In genomic region chrX:24190500-24191156, GRCh38 we compare ENCODE assay signal across 16 cellular contexts. TPM values are rescaled to one million over a fixed set of nuclear protein-coding genes. Genes with fewer than 3 reads are reported as not detected.
A peak's percentile ranks its signal among the peaks of the same experiment; 100 is the strongest.
DNase-seq lines count a peak whose midpoint lies in the region; ATAC-seq, FAIRE-seq and TF ChIP-seq lines count a peak whose summit lies in the region.
"Had no signal": no experiment of that assay in that cellular context is flagged by ENCODE, and none has a peak within 500 bp of the region (broad histone marks: within the 10 kb centered on the region; RNA-seq: fewer than 3 reads in every experiment).

No MANE protein-coding gene starts in this region.

- H3K4me1 Mint-ChIP-seq in activated T-cell treated with anti-CD3 and anti-CD28 coated beads, Interleukin-2, amount 50 U/mL, for 72 hours (ENCODE audit: low read depth) = peaks cover 49% of the 10 kb centered on the region
- peaks cover 46% of the 10 kb centered on the region for H3K4me1 Mint-ChIP-seq in activated T-cell treated with anti-CD3 and anti-CD28 coated beads, Interleukin-2, amount 50 U/mL, for 4 hours (ENCODE audit: low read depth)
- H3K4me1 Mint-ChIP-seq in stimulated activated effector memory CD8-positive, alpha-beta T cell treated with anti-CD3 and anti-CD28 coated beads, Interleukin-12 subunit alpha, Interleukin-12 subunit beta, amount 100 ng/mL, for 72 hours = peaks cover 50% of the 10 kb centered on the region
- H3K4me1 Mint-ChIP-seq in GM23338 = peaks cover 6% of the 10 kb centered on the region; the same call in 1 of the 3 replicates

- dilution Hi-C loops in keratinocyte (cut with MboI; ENCODE audit: extremely low pct_ligation_motif_present, low sequenced_read_pairs) = no loop called here

- no peak overlapping the region for H2AFZ ChIP-seq in keratinocyte (ENCODE audit: control insufficient read depth, low read length)
- H2AFZ ChIP-seq in GM23338 = no peak overlapping the region
- H2AFZ ChIP-seq: parathyroid adenoma had no signal

- H3K9me3 Mint-ChIP-seq in activated T-cell treated with anti-CD3 and anti-CD28 coated beads, Interleukin-2, amount 50 U/mL, for 72 hours = no peaks in the 10 kb centered on the region
- H3K9me3 Mint-ChIP-seq in activated T-cell treated with anti-CD3 and anti-CD28 coated beads, Interleukin-2, amount 50 U/mL, for 4 hours = no peaks in the 10 kb centered on the region
- no peaks in the 10 kb centered on the region for H3K9me3 Mint-ChIP-seq in stimulated activated effector memory CD8-positive, alpha-beta T cell treated with anti-CD3 and anti-CD28 coated beads, Interleukin-12 subunit alpha, Interleukin-12 subunit beta, amount 100 ng/mL, for 72 hours
- H3K9me3 Mint-ChIP-seq in GM23338 = no peaks in the 10 kb centered on the region

- no peaks in the 10 kb centered on the region for H3K27me3 Mint-ChIP-seq in activated T-cell treated with anti-CD3 and anti-CD28 coated beads, Interleukin-2, amount 50 U/mL, for 72 hours (ENCODE audit: low read depth)
- H3K27me3 Mint-ChIP-seq in activated T-cell treated with anti-CD3 and anti-CD28 coated beads, Interleukin-2, amount 50 U/mL, for 4 hours (ENCODE audit: low read depth) = no peaks in the 10 kb centered on the region
- H3K27me3 Mint-ChIP-seq in GM23338 (ENCODE audit: insufficient read depth, low read depth, poor library complexity) = no peaks in the 10 kb centered on the region

- TF ChIP-seq CTCF in keratinocyte (optimal IDR thresholded peaks at IDR 0.05 in 1 of 3, IDR thresholded peaks at IDR 0.05 in 1 of 3, conservative IDR thresholded peaks at IDR 0.05 in 1 of 3; ENCODE audit: extremely low read depth in 1 of 3, insufficient read depth in 2 of 3, low read length in 3 of 3) (no peak), GM23338 (conservative IDR thresholded peaks at IDR 0.05; ENCODE audit: low read depth in 2 of 2) (no peak)

- H3K27me3 ChIP-seq in adipocyte (replicated peaks; ENCODE audit: control insufficient read depth, insufficient read depth, low read length) (no peaks in the 10 kb centered on the region), keratinocyte (ENCODE audit: control insufficient read depth, extremely low read depth, insufficient read depth, low read length) (no peaks in the 10 kb centered on the region), GM23338 (ENCODE audit: insufficient read depth) (no peaks in the 10 kb centered on the region)
- H3K27me3 ChIP-seq: esophagus squamous epithelium had no signal

- H3K9ac ChIP-seq in adipocyte (ENCODE audit: low read length) = no peak overlapping the region
- no peak overlapping the region for H3K9ac ChIP-seq in keratinocyte (ENCODE audit: control insufficient read depth, extremely low read depth, insufficient read depth, low read length)
- H3K9ac ChIP-seq: parathyroid adenoma had no signal

- H3K4me1 ChIP-seq in adipocyte (ENCODE audit: control insufficient read depth, insufficient read depth, low read length) (peaks cover 13% of the 10 kb centered on the region), keratinocyte (ENCODE audit: control insufficient read depth, extremely low read depth, insufficient read depth, low read length) (peaks cover 4% of the 10 kb centered on the region), GM23338 (ENCODE audit: insufficient read depth) (no peaks in the 10 kb centered on the region)
- H3K4me1 ChIP-seq: parathyroid adenoma had no signal

- H3K4me3 ChIP-seq in adipocyte (ENCODE audit: low read length) (no peak overlapping the region), keratinocyte (ENCODE audit: control insufficient read depth in 2 of 3, extremely low read depth in 1 of 3, insufficient read depth in 2 of 3, low read depth in 1 of 3, low read length in 3 of 3) (no peak overlapping the region), GM23338 (no peak overlapping the region)
- H3K4me3 ChIP-seq: esophagus squamous epithelium had no signal

- no peak for DNase-seq in activated T-cell treated with anti-CD3 and anti-CD28 coated beads, Interleukin-2, amount 50 U/mL, for 72 hours
- no peak for DNase-seq in activated T-cell treated with anti-CD3 and anti-CD28 coated beads, Interleukin-2, amount 50 U/mL, for 4 hours
- peak; percentile 74 for DNase-seq in adipocyte (ENCODE audit: low read depth)
- no peak for DNase-seq in keratinocyte (ENCODE audit: low read depth, low spot score)
- no peak for DNase-seq in stimulated activated effector memory CD8-positive, alpha-beta T cell treated with anti-CD3 and anti-CD28 coated beads, Interleukin-12 subunit alpha, Interleukin-12 subunit beta, amount 100 ng/mL, for 72 hours (ENCODE audit: low spot score in 2 of 2)
- no peak for DNase-seq in stimulated activated CD8-positive, alpha-beta memory T cell treated with anti-CD3 and anti-CD28 coated beads, Interleukin-4, amount 100 ng/mL, for 48 hours
- DNase-seq in GM23338 (ENCODE audit: low spot score) = no peak
- DNase-seq: activated CD8-positive, alpha-beta memory T cell treated with anti-CD3 and anti-CD28 coated beads, Interleukin-2, amount 50 U/mL, for 4 hours; AML-193; esophagus squamous epithelium; KBM-7; stimulated activated CD4-positive, alpha-beta T cell treated with anti-CD3 and anti-CD28 coated beads, Interleukin-4, amount 100 ng/mL, for 4 hours had no signal

- H3K9me2 ChIP-seq in GM23338 (ENCODE audit: insufficient read depth) = no peaks in the 10 kb centered on the region

- no peak overlapping the region for H3K27ac ChIP-seq in keratinocyte (ENCODE audit: control insufficient read depth, insufficient read depth, low read length)
- no peak overlapping the region for H3K27ac ChIP-seq in GM23338 (ENCODE audit: low read depth)
- H3K27ac ChIP-seq: esophagus squamous epithelium, parathyroid adenoma had no signal

- peaks cover 2% of the 10 kb centered on the region for H3K9me1 ChIP-seq in keratinocyte (ENCODE audit: control insufficient read depth, extremely low read depth, insufficient read depth, low read length)

- peak overlapping the region; percentile 86 for H3K27ac Mint-ChIP-seq in activated T-cell treated with anti-CD3 and anti-CD28 coated beads, Interleukin-2, amount 50 U/mL, for 72 hours
- H3K27ac Mint-ChIP-seq in stimulated activated effector memory CD8-positive, alpha-beta T cell treated with anti-CD3 and anti-CD28 coated beads, Interleukin-12 subunit alpha, Interleukin-12 subunit beta, amount 100 ng/mL, for 72 hours = peak overlapping the region; percentile 54
- H3K27ac Mint-ChIP-seq in GM23338 = no peak overlapping the region

- H3K79me2 ChIP-seq in keratinocyte (ENCODE audit: control insufficient read depth, insufficient read depth, low read length) (peaks cover 92% of the 10 kb centered on the region), GM23338 (replicated peaks; ENCODE audit: insufficient read depth) (peaks cover 79% of the 10 kb centered on the region)

- H3K9me3 ChIP-seq in adipocyte (ENCODE audit: control insufficient read depth, low read length) = no peaks in the 10 kb centered on the region
- H3K9me3 ChIP-seq in keratinocyte (ENCODE audit: control insufficient read depth, low read depth, low read length) = no peaks in the 10 kb centered on the region
- H3K9me3 ChIP-seq: esophagus squamous epithelium had no signal

- H3K4me2 ChIP-seq in keratinocyte (ENCODE audit: control insufficient read depth, extremely low read depth, insufficient read depth, low read depth, low read length) (no peak overlapping the region), GM23338 (no peak overlapping the region)

- peaks cover 3 to 13% of the 10 kb centered on the region in 2 donors for H3K36me3 Mint-ChIP-seq in activated T-cell treated with anti-CD3 and anti-CD28 coated beads, Interleukin-2, amount 50 U/mL, for 72 hours (ENCODE audit: insufficient read depth in 2 of 2)
- H3K36me3 Mint-ChIP-seq in activated T-cell treated with anti-CD3 and anti-CD28 coated beads, Interleukin-2, amount 50 U/mL, for 4 hours (ENCODE audit: insufficient read depth) = peaks cover 15% of the 10 kb centered on the region
- peaks cover 58% of the 10 kb centered on the region for H3K36me3 Mint-ChIP-seq in stimulated activated effector memory CD8-positive, alpha-beta T cell treated with anti-CD3 and anti-CD28 coated beads, Interleukin-12 subunit alpha, Interleukin-12 subunit beta, amount 100 ng/mL, for 72 hours
- peaks cover 8% of the 10 kb centered on the region; the same call in 2 of the 3 replicates for H3K36me3 Mint-ChIP-seq in GM23338 (ENCODE audit: low read depth)

- ATAC-seq in activated T-cell treated with anti-CD3 and anti-CD28 coated beads, Interleukin-2, amount 50 U/mL, for 72 hours (replicated peaks in 1 of 2) = no peak
- no peak for ATAC-seq in activated T-cell treated with anti-CD3 and anti-CD28 coated beads, Interleukin-2, amount 50 U/mL, for 4 hours
- no peak for ATAC-seq in stimulated activated effector memory CD8-positive, alpha-beta T cell treated with anti-CD3 and anti-CD28 coated beads, Interleukin-12 subunit alpha, Interleukin-12 subunit beta, amount 100 ng/mL, for 72 hours
- ATAC-seq in GM23338 = no peak
- ATAC-seq in HG03280 (IDR thresholded peaks at IDR 0.05; ENCODE audit: unreplicated experiment) = no peak
- ATAC-seq: Panc1 had no signal

- H4K20me1 ChIP-seq in keratinocyte (ENCODE audit: control insufficient read depth, extremely low read depth, insufficient read depth, low read length) = peaks cover 7% of the 10 kb centered on the region
- 0 out of 2 replicates have a peak, but pooled peaks cover 4% of the 10 kb centered on the region for H4K20me1 ChIP-seq in GM23338 (replicated peaks; ENCODE audit: insufficient read depth)

- H3K4me3 Mint-ChIP-seq in activated T-cell treated with anti-CD3 and anti-CD28 coated beads, Interleukin-2, amount 50 U/mL, for 72 hours = no peak overlapping the region
- H3K4me3 Mint-ChIP-seq in activated T-cell treated with anti-CD3 and anti-CD28 coated beads, Interleukin-2, amount 50 U/mL, for 4 hours = no peak overlapping the region
- H3K4me3 Mint-ChIP-seq in stimulated activated effector memory CD8-positive, alpha-beta T cell treated with anti-CD3 and anti-CD28 coated beads, Interleukin-12 subunit alpha, Interleukin-12 subunit beta, amount 100 ng/mL, for 72 hours = no peak overlapping the region
- no peak overlapping the region for H3K4me3 Mint-ChIP-seq in GM23338

- H3F3A ChIP-seq in GM23338 (replicated peaks; ENCODE audit: low read depth) = no peaks in the 10 kb centered on the region

- H3K36me3 ChIP-seq in adipocyte (ENCODE audit: control insufficient read depth, insufficient read depth, low read length, severe bottlenecking) = peaks cover 39% of the 10 kb centered on the region
- peaks cover 4 to 9% of the 10 kb centered on the region in 2 experiments for H3K36me3 ChIP-seq in keratinocyte (ENCODE audit: control insufficient read depth in 2 of 2, extremely low read depth in 1 of 2, insufficient read depth in 2 of 2, low read length in 2 of 2)
- H3K36me3 ChIP-seq in GM23338 (ENCODE audit: insufficient read depth) = no peaks in the 10 kb centered on the region

- peak; percentile 23 for FAIRE-seq in keratinocyte (lab: Jason Lieb, UNC)
- FAIRE-seq: H1 had no signal

RNA-seq across cellular contexts. Expression of gene ZFX, which starts 41.1 kb away (rescaled TPM):
- 10 to 100 TPM; 47.2 to 78.6 TPM for total RNA-seq in activated T-cell treated with anti-CD3 and anti-CD28 coated beads, Interleukin-2, amount 50 U/mL, for 72 hours
- 10 to 100 TPM; 36.6 to 66.5 (median 37.9) TPM for total RNA-seq in activated T-cell treated with anti-CD3 and anti-CD28 coated beads, Interleukin-2, amount 50 U/mL, for 4 hours
- polyA plus RNA-seq in keratinocyte (18.0 to 31.8 TPM (median 24.3 TPM) in 3 replicates), GM23338 (2016; fragmentation: Nextera tagmentation; extraction: Ambion mirVana) (8.3 and 11.0 TPM in 2 replicates)
- 28.7 TPM for polyA plus RNA-seq in keratinocyte (2011; ENCODE audit: low read depth)
- 9.6 and 18.8 TPM in 2 replicates for polyA plus RNA-seq in keratinocyte (2011; cell fraction: cytosol; rRNA removed)
- polyA plus RNA-seq in keratinocyte (2011; cell fraction: nucleus; rRNA removed) = 33.0 and 39.9 TPM in 2 replicates
- 14.8 and 19.0 TPM in 2 replicates for polyA plus RNA-seq in keratinocyte (2012; ENCODE audit: low replicate concordance)
- 17.2 to 122 TPM (median 77.4 TPM) in 3 replicates for polyA minus RNA-seq in keratinocyte
- polyA minus RNA-seq in keratinocyte (2011; cell fraction: cytosol; rRNA and poly(A)+ RNA removed) = 27.0 TPM
- 52.3 and 103 TPM in 2 replicates for polyA minus RNA-seq in keratinocyte (2011; cell fraction: nucleus; rRNA and poly(A)+ RNA removed)
- 15.4 and 15.9 TPM in 2 replicates for total RNA-seq in GM23338 (2014; rRNA removed; shearing (Covaris generic))
